In genomic region chr3:47008851-47009224, GRCh38 we compare ENCODE assay signal across 1 cellular context.
TF ChIP-seq lines count a peak whose summit lies in the region.

No MANE protein-coding gene starts in this region.

TF ChIP-seq in GM23338, 12 proteins besides CTCF, POLR2A, EP300 and RAD21 (continued from another document):
- TF ChIP-seq ZNF114 (CRISPR knock-in tag; IDR thresholded peaks at IDR 0.05) (no peak), CREB1 (CRISPR knock-in tag; IDR thresholded peaks at IDR 0.05; ENCODE audit: low read depth) (no peak), ZNF462 (CRISPR knock-in tag; IDR thresholded peaks at IDR 0.05) (no peak), ZNF331 (CRISPR knock-in tag; IDR thresholded peaks at IDR 0.05; ENCODE audit: low read depth) (no peak)
